In the genomic region with DNA sequence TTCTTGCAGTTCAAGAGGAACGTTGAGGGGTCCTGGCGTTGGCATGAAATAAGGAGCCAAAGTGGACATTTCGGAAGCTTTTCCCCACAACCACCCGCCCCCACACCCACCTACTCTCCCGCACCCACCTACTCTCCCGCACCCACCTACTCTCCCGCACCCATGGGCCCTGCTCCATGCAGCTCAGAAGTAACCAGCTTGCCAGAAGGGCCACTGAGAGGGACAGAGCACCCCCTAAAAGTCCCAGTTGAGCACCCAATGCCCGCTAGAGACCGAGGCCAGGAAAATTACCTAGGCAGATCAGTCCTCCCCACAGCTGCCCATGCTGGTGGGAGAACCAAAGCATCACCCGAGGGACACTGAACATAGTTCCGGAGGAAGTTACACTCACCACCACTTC, we compare ENCODE assay signal across 14 cellular contexts. TPM values are rescaled to one million over a fixed set of nuclear protein-coding genes. Genes with fewer than 3 reads are reported as not detected.
DNase-seq lines count a peak whose midpoint lies in the region; ATAC-seq and TF ChIP-seq lines count a peak whose summit lies in the region.
"Had no signal": no experiment of that assay in that cellular context is flagged by ENCODE, and none has a peak within 500 bp of the region (broad histone marks: within the 10 kb centered on the region; RNA-seq: fewer than 3 reads in every experiment).

No MANE protein-coding gene starts in this region.

- H3K4me1 ChIP-seq in Peyer's patch (no peaks in the 10 kb centered on the region), upper lobe of right lung (no peaks in the 10 kb centered on the region)
- H3K4me1 ChIP-seq: BLaER1, Caco-2 had no signal

- no peaks in the 10 kb centered on the region for H3K27me3 ChIP-seq in Peyer's patch
- H3K27me3 ChIP-seq in upper lobe of right lung: peaks cover 27% of the 10 kb centered on the region
- H3K27me3 ChIP-seq: BLaER1 had no signal

- H3K9me3 ChIP-seq in Peyer's patch (no peaks in the 10 kb centered on the region), upper lobe of right lung (no peaks in the 10 kb centered on the region)
- H3K9me3 ChIP-seq: BLaER1, Caco-2 had no signal

- no peak for TF ChIP-seq POLR2A in Peyer's patch (IDR thresholded peaks at IDR 0.05)

- ATAC-seq in sciatic nerve (no peak), upper lobe of right lung (no peak), GM21447 (IDR thresholded peaks at IDR 0.05; ENCODE audit: unreplicated experiment) (no peak)

- H3K4me3 ChIP-seq in Peyer's patch (no peak overlapping the region), upper lobe of right lung (no peak overlapping the region)
- H3K4me3 ChIP-seq: BLaER1 had no signal

- H3K27ac ChIP-seq in Peyer's patch (no peak overlapping the region), upper lobe of right lung (no peak overlapping the region)
- H3K27ac ChIP-seq: BLaER1 had no signal

- intact Hi-C loops in sciatic nerve (cut with DNase I): no loop called here
- intact Hi-C loops in upper lobe of right lung (cut with DNase I): no loop called here

- DNase-seq in activated effector memory CD4-positive, alpha-beta T cell treated with anti-CD3 and anti-CD28 coated beads, Interleukin-2, amount 50 U/mL, for 16 hours: peak; percentile 42
- DNase-seq in activated effector memory CD4-positive, alpha-beta T cell treated with Interleukin-2 at 50 U/mL for 16 hours: no peak
- DNase-seq in Peyer's patch: peak in 2 of 3 donors; percentile 17 to 21
- peak; percentile 19 for DNase-seq in sciatic nerve (ENCODE audit: low spot score)
- peak; percentile 30 for DNase-seq in upper lobe of right lung
- DNase-seq in DMS 273 treated with DMSO at 0.1 percent for 48 hours (lab: John Stamatoyannopoulos, UW): no peak
- DNase-seq: 8988T; AML-193; CD8-positive, alpha-beta memory T cell; DMS53; HCEC 1CT had no signal

- TF ChIP-seq CTCF in Peyer's patch (IDR thresholded peaks at IDR 0.05) (no peak), upper lobe of right lung (IDR thresholded peaks at IDR 0.05) (no peak)

- no peaks in the 10 kb centered on the region for H3K36me3 ChIP-seq in Peyer's patch
- H3K36me3 ChIP-seq in upper lobe of right lung: no peaks in the 10 kb centered on the region
- H3K36me3 ChIP-seq: BLaER1 had no signal

RNA-seq across cellular contexts. Expression of a gene that starts 11.8 kb away (rescaled TPM):
- total RNA-seq in Peyer's patch: not detected
- total RNA-seq in sciatic nerve: not detected
- not detected for total RNA-seq in upper lobe of right lung
- total RNA-seq: Caco-2; CD8-positive, alpha-beta memory T cell had no signal

Comparison
In these comparisons a context has a peak if more than half of its experiments do, and no peak if none do; other contexts are left out.
1. DNase-seq: peak in activated effector memory CD4-positive, alpha-beta T cell treated with anti-CD3 and anti-CD28 coated beads, Interleukin-2, amount 50 U/mL, for 16 hours (single experiment), Peyer's patch (2 of 3), sciatic nerve (single experiment) and upper lobe of right lung (single experiment); none in activated effector memory CD4-positive, alpha-beta T cell treated with Interleukin-2 at 50 U/mL for 16 hours (single experiment) and DMS 273 treated with DMSO at 0.1 percent for 48 hours (single experiment).